1 cellular context compared by ENCODE assay signal in the genomic region with DNA sequence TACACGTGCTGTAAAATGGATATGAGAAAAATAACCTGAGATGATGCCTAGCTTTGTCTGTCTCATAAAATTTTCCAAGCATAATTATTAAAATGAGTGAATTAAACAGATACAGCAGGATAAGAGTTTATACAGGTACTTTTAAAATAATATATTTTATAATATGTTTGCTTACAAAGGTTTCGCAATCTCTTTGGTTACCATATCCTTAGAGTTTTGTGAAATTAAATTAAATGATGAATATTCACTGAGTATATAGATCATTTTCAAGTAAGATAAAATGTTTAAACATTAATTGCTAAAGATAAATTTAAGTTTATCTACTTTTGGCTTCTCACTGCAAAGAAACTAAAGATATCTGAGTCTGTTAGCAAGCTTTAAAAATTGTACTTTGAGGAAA.
TF ChIP-seq lines count a peak whose summit lies in the region.

No MANE protein-coding gene starts in this region.

TF ChIP-seq in A549, 52 proteins besides CTCF, POLR2A, EP300 and RAD21:
- TF ChIP-seq, protein P1, sequence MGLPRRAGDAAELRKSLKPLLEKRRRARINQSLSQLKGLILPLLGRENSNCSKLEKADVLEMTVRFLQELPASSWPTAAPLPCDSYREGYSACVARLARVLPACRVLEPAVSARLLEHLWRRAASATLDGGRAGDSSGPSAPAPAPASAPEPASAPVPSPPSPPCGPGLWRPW (IDR thresholded peaks at IDR 0.05) = no peak
- peak; percentile 10 to 39; a peak in 2 of 4 replicates for TF ChIP-seq CEBPB (IDR thresholded peaks at IDR 0.05)
